Comparison of ENCODE assay signal across 8 cellular contexts in the genomic region with DNA sequence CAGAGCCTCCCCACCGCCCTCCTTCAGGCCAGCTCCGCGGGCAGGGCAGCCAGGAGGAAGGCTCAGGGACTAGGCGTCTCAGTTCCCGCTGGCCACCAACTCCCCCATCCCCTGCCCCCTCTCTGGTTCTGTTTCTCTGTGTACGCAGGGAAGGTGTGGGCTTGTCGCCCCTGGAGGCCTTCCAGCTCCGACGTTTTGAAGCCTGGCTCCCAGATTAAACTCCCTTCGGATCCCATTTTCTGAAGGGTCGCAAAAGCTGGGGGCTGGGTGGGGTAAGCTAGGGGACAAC. TPM values are rescaled to one million over a fixed set of nuclear protein-coding genes. Genes with fewer than 3 reads are reported as not detected.
DNase-seq lines count a peak whose midpoint lies in the region; ATAC-seq and TF ChIP-seq lines count a peak whose summit lies in the region.

No MANE protein-coding gene starts in this region.

- H3K9me3 ChIP-seq in cardiac muscle cell (ENCODE audit: low read depth) (no peaks in the 10 kb centered on the region), psoas muscle (no peaks in the 10 kb centered on the region)

- H3K27ac ChIP-seq in cardiac muscle cell (peak overlapping the region; percentile 86), psoas muscle (peak overlapping the region; percentile 80)

- TF ChIP-seq CTCF in WI38 (IDR thresholded peaks at IDR 0.05; ENCODE audit: low read depth, low read length) = no peak
- no peak for TF ChIP-seq CTCF in cardiac muscle cell (IDR thresholded peaks at IDR 0.05; ENCODE audit: low read depth, low read length)
- no peak for TF ChIP-seq CTCF in psoas muscle (IDR thresholded peaks at IDR 0.05)

- WGBS in psoas muscle, 3 donors = 0 to 1% (median 1%) methylated on average over 11 of the region's 11 CpGs

- H3K36me3 ChIP-seq in cardiac muscle cell (no peaks in the 10 kb centered on the region), psoas muscle (ENCODE audit: insufficient read depth in 1 of 2, low read depth in 1 of 2) (no peaks in the 10 kb centered on the region)

- peaks cover 17% of the 10 kb centered on the region for H3K4me1 ChIP-seq in cardiac muscle cell (ENCODE audit: low read depth)
- peaks cover 11% of the 10 kb centered on the region for H3K4me1 ChIP-seq in psoas muscle

- H3K4me3 ChIP-seq in WI38 (ENCODE audit: low read depth, low read length) (peak overlapping the region; percentile 76), cardiac muscle cell (peak overlapping the region; percentile 72), psoas muscle (peak overlapping the region; percentile 80)

- DNase-seq in NCI-H748 (lab: John Stamatoyannopoulos, UW; ENCODE audit: unreplicated experiment) (peak; percentile 73), NCI-H748 treated with DMSO at 0.1 percent for 48 hours (lab: John Stamatoyannopoulos, UW) (no peak), cardiac muscle cell (ENCODE audit: low read depth in 1 of 2, low spot score in 1 of 2) (no peak), psoas muscle (no peak), NCI-H2196 (lab: John Stamatoyannopoulos, UW; ENCODE audit: unreplicated experiment) (no peak), COLO829 (ENCODE audit: low spot score) (no peak)

- intact Hi-C loops in psoas muscle (cut with DNase I) = no loop called here

- H3K27me3 ChIP-seq in cardiac muscle cell = no peaks in the 10 kb centered on the region
- no peaks in the 10 kb centered on the region for H3K27me3 ChIP-seq in psoas muscle (ENCODE audit: insufficient read depth in 3 of 3, low read length in 2 of 3)

- peak; percentile 25 for ATAC-seq in HG02938 (IDR thresholded peaks at IDR 0.05; ENCODE audit: unreplicated experiment)
- peak; percentile 34 to 65 (median 52) for ATAC-seq in psoas muscle

RNA-seq across cellular contexts. Expression of a gene that starts 0.3 kb away (rescaled TPM):
- 68.2 and 168 TPM in 2 replicates for total RNA-seq in cardiac muscle cell
- polyA plus RNA-seq in cardiac muscle cell = 186 and 190 TPM in 2 replicates
- 10 to 100 TPM; 28.7 to 46.9 (median 40.7) TPM for total RNA-seq in psoas muscle
- 10 to 100 TPM; 60.5 to 99.1 (median 80.3) TPM for polyA plus RNA-seq in psoas muscle

RNA-seq across cellular contexts. Expression of a gene that starts 13.7 kb away (rescaled TPM):
- total RNA-seq in cardiac muscle cell (66.9 and 97.0 TPM in 2 replicates), psoas muscle (100 to 1,000 TPM; 132 to 230 (median 154) TPM)
- polyA plus RNA-seq in cardiac muscle cell (105 and 140 TPM in 2 replicates), psoas muscle (100 to 1,000 TPM in 1 of 3 donors, 10 to 100 TPM in 2; 47.0 to 123 (median 58.2) TPM)
